In the genomic region with DNA sequence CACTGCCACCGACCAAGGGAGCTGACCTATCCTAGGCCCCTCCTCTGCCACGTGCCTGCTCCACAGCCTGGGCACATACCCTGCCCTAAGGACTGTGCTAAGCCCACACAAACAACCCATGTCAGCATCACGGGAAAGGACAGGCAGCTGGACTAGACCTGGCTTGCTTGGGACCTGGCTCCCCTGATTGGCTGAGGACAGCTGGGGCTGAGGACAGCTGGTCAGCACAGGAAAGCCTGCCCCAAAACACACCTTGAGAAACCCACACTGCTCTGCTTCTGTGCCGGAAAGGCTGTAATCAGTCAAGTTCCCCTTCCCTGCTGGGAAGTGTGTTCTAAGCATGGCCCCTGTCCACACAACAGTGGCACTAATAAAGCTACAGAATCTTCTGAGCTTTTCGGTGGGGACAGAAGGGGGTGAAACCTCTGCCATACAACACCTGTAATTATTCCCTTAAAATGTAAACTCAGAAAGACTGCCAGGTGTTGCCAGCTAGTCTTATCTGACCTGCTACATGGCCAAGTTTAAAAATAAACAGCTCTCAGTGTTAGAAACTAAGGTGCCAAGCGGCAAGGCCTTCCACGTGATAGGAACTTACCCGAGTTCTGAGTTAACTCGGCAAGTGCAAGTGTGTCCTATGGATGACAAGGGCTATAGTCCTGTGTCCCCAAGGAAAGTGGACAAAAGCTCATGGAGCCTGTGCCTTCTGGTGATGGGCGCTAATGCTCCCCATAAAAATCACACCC, we compare ENCODE assay signal across 14 cellular contexts. TPM values are rescaled to one million over a fixed set of nuclear protein-coding genes. Genes with fewer than 3 reads are reported as not detected.
DNase-seq lines count a peak whose midpoint lies in the region; ATAC-seq and TF ChIP-seq lines count a peak whose summit lies in the region.
"Had no signal": no experiment of that assay in that cellular context is flagged by ENCODE, and none has a peak within 500 bp of the region (broad histone marks: within the 10 kb centered on the region; RNA-seq: fewer than 3 reads in every experiment).

No MANE protein-coding gene starts in this region.

- peaks cover 0 to 51% (median 2%) of the 10 kb centered on the region in 3 donors for H3K4me1 ChIP-seq in gastroesophageal sphincter
- H3K4me1 ChIP-seq: breast epithelium, neural progenitor cell had no signal

- no peaks in the 10 kb centered on the region for H3K9me3 Mint-ChIP-seq in natural killer cell treated with Interleukin-12 subunit alpha and Interleukin-12 subunit beta and Interleukin-15 and Interleukin-18, amount 100 ng/mL, for 72 hours
- H3K9me3 Mint-ChIP-seq: activated T-cell treated with anti-CD3 and anti-CD28 coated beads, Interleukin-2, amount 50 U/mL, for 72 hours; neural progenitor cell had no signal

- H3K4me1 Mint-ChIP-seq in natural killer cell treated with Interleukin-12 subunit alpha and Interleukin-12 subunit beta and Interleukin-15 and Interleukin-18, amount 100 ng/mL, for 72 hours (ENCODE audit: low read depth in 2 of 2): peaks cover 59 to 79% of the 10 kb centered on the region in 2 donors
- H3K4me1 Mint-ChIP-seq: neural progenitor cell had no signal

- WGBS in gastroesophageal sphincter (ENCODE audit: low coverage in 1 of 2), 2 donors: 39 to 80% methylated on average over 2 to 8 of the region's 10 CpGs

- peak; percentile 45 for DNase-seq in GM10248 (ENCODE audit: extremely low spot score)
- peak; percentile 9 for DNase-seq in MV-4-11 (lab: John Stamatoyannopoulos, UW)
- DNase-seq in natural killer cell treated with Interleukin-12 subunit alpha and Interleukin-12 subunit beta and Interleukin-15 and Interleukin-18, amount 100 ng/mL, for 72 hours (ENCODE audit: low spot score): no peak
- DNase-seq in SIG-M5 (lab: John Stamatoyannopoulos, UW): no peak
- DNase-seq in stimulated activated CD4-positive, alpha-beta T cell treated with anti-CD3 and anti-CD28 coated beads, Interleukin-12 subunit alpha, Interleukin-12 subunit beta, amount 100 ng/mL, for 4 hours: no peak
- DNase-seq in coronary artery (ENCODE audit: low spot score): no peak
- DNase-seq in amniotic stem cell (lab: John Stamatoyannopoulos, UW): no peak
- DNase-seq: activated T-cell treated with anti-CD3 and anti-CD28 coated beads, Interleukin-2, amount 50 U/mL, for 72 hours; erythroblast; NCI-H226 had no signal

- H3K36me3 Mint-ChIP-seq in natural killer cell treated with Interleukin-12 subunit alpha and Interleukin-12 subunit beta and Interleukin-15 and Interleukin-18, amount 100 ng/mL, for 72 hours: peaks cover 6% of the 10 kb centered on the region

- no peaks in the 10 kb centered on the region for H3K27me3 ChIP-seq in gastroesophageal sphincter
- H3K27me3 ChIP-seq: breast epithelium, neural progenitor cell had no signal

- H3K36me3 ChIP-seq in gastroesophageal sphincter: peaks cover 0 to 56% of the 10 kb centered on the region in 2 donors
- H3K36me3 ChIP-seq: breast epithelium, neural progenitor cell had no signal

- TF ChIP-seq POLR2A in gastroesophageal sphincter (IDR thresholded peaks at IDR 0.05): no peak

- CTCF ChIA-PET in GM10248 (lab: Yijun Ruan, JAX): interaction anchor here (0.8 to 9.8 kb wide), 8 partner anchors 9 to 59 kb away, joined by 3 to 84 read pairs (median 4); no protein-coding TSS in a partner anchor

- TF ChIP-seq CTCF in GM10248 (IDR thresholded peaks at IDR 0.05; ENCODE audit: control extremely low read depth, extremely low read depth, low read depth, missing control alignments) (no peak), gastroesophageal sphincter (IDR thresholded peaks at IDR 0.05) (no peak), coronary artery (IDR thresholded peaks at IDR 0.05) (no peak)

- H3K27ac ChIP-seq in gastroesophageal sphincter (peak overlapping the region in 3 of 4 donors; percentile 1 to 51 (median 40)), coronary artery (no peak overlapping the region)
- H3K27ac ChIP-seq: C4-2B, neural progenitor cell had no signal

- ATAC-seq in gastroesophageal sphincter: no peak
- ATAC-seq in natural killer cell treated with Interleukin-12 subunit alpha and Interleukin-12 subunit beta and Interleukin-15 and Interleukin-18, amount 100 ng/mL, for 72 hours: peak; percentile 3 to 5
- ATAC-seq: activated T-cell treated with anti-CD3 and anti-CD28 coated beads, Interleukin-2, amount 50 U/mL, for 72 hours had no signal

- H3K4me3 ChIP-seq in gastroesophageal sphincter (no peak overlapping the region), coronary artery (no peak overlapping the region)
- H3K4me3 ChIP-seq: breast epithelium, neural progenitor cell had no signal

- peak overlapping the region; percentile 72 to 88 for H3K27ac Mint-ChIP-seq in natural killer cell treated with Interleukin-12 subunit alpha and Interleukin-12 subunit beta and Interleukin-15 and Interleukin-18, amount 100 ng/mL, for 72 hours
- H3K27ac Mint-ChIP-seq: activated T-cell treated with anti-CD3 and anti-CD28 coated beads, Interleukin-2, amount 50 U/mL, for 72 hours; neural progenitor cell had no signal

- H3K4me3 Mint-ChIP-seq in natural killer cell treated with Interleukin-12 subunit alpha and Interleukin-12 subunit beta and Interleukin-15 and Interleukin-18, amount 100 ng/mL, for 72 hours: no peak overlapping the region
- H3K4me3 Mint-ChIP-seq: activated T-cell treated with anti-CD3 and anti-CD28 coated beads, Interleukin-2, amount 50 U/mL, for 72 hours; neural progenitor cell had no signal

- H3K9me3 ChIP-seq in gastroesophageal sphincter: no peaks in the 10 kb centered on the region
- H3K9me3 ChIP-seq: breast epithelium had no signal

- POLR2A ChIA-PET in GM10248 (lab: Yijun Ruan, JAX): interaction anchor here (0.6 to 1.4 kb wide), 3 partner anchors 9 to 274 kb away, joined by 3 to 6 read pairs (median 5); a partner anchor contains a TSS

- TF ChIP-seq EP300 in gastroesophageal sphincter (IDR thresholded peaks at IDR 0.05): no peak

- H3K27me3 Mint-ChIP-seq in natural killer cell treated with Interleukin-12 subunit alpha and Interleukin-12 subunit beta and Interleukin-15 and Interleukin-18, amount 100 ng/mL, for 72 hours: no peaks in the 10 kb centered on the region

RNA-seq across cellular contexts. Expression of a gene that starts 35.7 kb away (rescaled TPM):
- total RNA-seq in gastroesophageal sphincter: 10 to 100 TPM; 40.6 to 67.9 (median 49.1) TPM
- 10 to 100 TPM; 28.3 to 50.4 TPM for total RNA-seq in natural killer cell treated with Interleukin-12 subunit alpha and Interleukin-12 subunit beta and Interleukin-15 and Interleukin-18, amount 100 ng/mL, for 72 hours

Comparison
In these comparisons a context has a peak if more than half of its experiments do, and no peak if none do; other contexts are left out.
1. DNase-seq: peak in GM10248 (single experiment) and MV-4-11 (single experiment); none in natural killer cell treated with Interleukin-12 subunit alpha and Interleukin-12 subunit beta and Interleukin-15 and Interleukin-18, amount 100 ng/mL, for 72 hours (single experiment), SIG-M5 (single experiment), stimulated activated CD4-positive, alpha-beta T cell treated with anti-CD3 and anti-CD28 coated beads, Interleukin-12 subunit alpha, Interleukin-12 subunit beta, amount 100 ng/mL, for 4 hours (single experiment), coronary artery (single experiment) and amniotic stem cell (single experiment).
2. H3K27ac ChIP-seq: peak in gastroesophageal sphincter (3 of 4); none in coronary artery (0 of 2).